9 cellular contexts compared by ENCODE assay signal in the genomic region with DNA sequence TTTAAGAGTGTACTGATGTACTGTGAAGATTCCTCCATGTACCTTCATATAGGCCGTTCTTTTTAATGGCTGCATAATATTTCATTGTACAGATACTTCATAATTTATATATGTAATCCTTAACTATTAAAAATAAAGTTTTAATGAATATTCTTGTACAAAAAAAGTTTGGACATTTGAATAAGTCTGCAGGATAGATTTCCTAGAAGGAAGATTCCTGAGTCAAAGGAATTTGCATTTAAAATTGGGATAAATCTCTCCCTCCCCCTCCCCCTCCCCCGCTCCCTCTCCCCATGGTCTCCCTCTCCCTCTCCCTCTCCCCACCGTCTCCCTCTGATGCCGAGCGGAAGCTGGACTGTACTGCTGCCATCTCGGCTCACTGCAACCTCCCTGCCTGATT. TPM values are rescaled to one million over a fixed set of nuclear protein-coding genes. Genes with fewer than 3 reads are reported as not detected.
"Had no signal": no experiment of that assay in that cellular context is flagged by ENCODE, and none has a peak within 500 bp of the region (broad histone marks: within the 10 kb centered on the region; RNA-seq: fewer than 3 reads in every experiment).

No MANE protein-coding gene starts in this region.

- FAIRE-seq: HTR-8/SVneo had no signal

- H3K9ac ChIP-seq: KMS-11 had no signal

- H3K4me2 ChIP-seq: KMS-11 had no signal

- H3K27ac ChIP-seq: HL-60, KMS-11 had no signal

- DNase-seq: IMR-90, KBM-7, KG1 had no signal

RNA-seq across cellular contexts. Expression of gene SLC13A2, which starts 15.6 kb away (rescaled TPM):
- total RNA-seq: HT-29, HT1080, IMR-90 had no signal
- polyA plus RNA-seq: IgD-negative memory B cell, IMR-90 had no signal

RNA-seq across cellular contexts. Expression of gene FOXN1, which starts 48.3 kb away (rescaled TPM):
- total RNA-seq: HT-29, HT1080, IMR-90 had no signal
- polyA plus RNA-seq: IgD-negative memory B cell, IMR-90 had no signal
